ENCODE assay signal across 1 cellular context in the genomic region with DNA sequence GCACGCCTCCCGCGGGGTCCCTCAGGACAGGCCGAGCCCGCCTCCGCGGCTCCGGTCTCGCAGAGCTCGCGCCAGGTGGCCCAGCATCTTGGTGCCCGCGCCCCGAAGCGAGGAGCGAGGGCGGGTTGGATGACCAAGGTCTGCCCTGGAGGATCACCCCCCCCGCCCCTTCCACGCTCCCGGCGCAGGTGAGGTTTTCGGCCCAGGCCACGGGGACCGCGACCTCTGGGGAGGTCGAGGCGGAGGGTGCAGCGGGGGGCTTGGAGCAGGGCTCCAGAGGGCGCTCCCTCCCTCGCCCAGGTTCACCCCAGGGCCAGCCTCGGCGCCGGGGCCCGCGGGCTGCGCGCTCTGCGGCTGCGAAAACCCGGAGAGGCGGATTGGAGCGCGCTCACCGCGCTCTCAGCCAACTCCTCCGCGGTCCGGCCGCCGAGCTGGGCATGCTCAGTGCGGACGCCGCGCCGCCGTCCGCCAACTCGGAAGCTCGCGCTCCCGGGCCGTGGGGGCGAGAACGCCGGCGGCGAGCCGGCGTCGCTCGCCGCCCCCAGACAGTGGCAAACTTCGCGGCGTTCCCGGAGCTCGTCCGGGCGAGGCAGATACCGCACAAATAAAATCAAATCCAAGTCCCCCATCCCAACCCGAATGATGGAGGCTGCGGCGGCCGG.
TF ChIP-seq lines count a peak whose summit lies in the region.

Gene MED12L (plus strand): TSS at position 438 of the 662 bp plus-strand sequence. CDS start 1,263 bp downstream, outside the sequence.

TF ChIP-seq in HepG2, 621 proteins besides CTCF, POLR2A, EP300 and RAD21 (continues in another document):
- TF ChIP-seq, protein P1, sequence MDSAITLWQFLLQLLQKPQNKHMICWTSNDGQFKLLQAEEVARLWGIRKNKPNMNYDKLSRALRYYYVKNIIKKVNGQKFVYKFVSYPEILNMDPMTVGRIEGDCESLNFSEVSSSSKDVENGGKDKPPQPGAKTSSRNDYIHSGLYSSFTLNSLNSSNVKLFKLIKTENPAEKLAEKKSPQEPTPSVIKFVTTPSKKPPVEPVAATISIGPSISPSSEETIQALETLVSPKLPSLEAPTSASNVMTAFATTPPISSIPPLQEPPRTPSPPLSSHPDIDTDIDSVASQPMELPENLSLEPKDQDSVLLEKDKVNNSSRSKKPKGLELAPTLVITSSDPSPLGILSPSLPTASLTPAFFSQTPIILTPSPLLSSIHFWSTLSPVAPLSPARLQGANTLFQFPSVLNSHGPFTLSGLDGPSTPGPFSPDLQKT (CRISPR knock-in tag; IDR thresholded peaks at IDR 0.05; ENCODE audit: borderline replicate concordance), result no peak
- TF ChIP-seq ZZZ3 (CRISPR knock-in tag; IDR thresholded peaks at IDR 0.05; ENCODE audit: borderline replicate concordance) (no peak), TEAD2 (CRISPR knock-in tag; IDR thresholded peaks at IDR 0.05) (no peak), ZNF746 (CRISPR knock-in tag; IDR thresholded peaks at IDR 0.05) (no peak), CEBPG (CRISPR knock-in tag; IDR thresholded peaks at IDR 0.05) (no peak), ZNF138 (CRISPR knock-in tag; IDR thresholded peaks at IDR 0.05; ENCODE audit: low read depth) (no peak), ZBED4 (CRISPR knock-in tag; IDR thresholded peaks at IDR 0.05; ENCODE audit: borderline replicate concordance) (no peak; the same call in 1 of the 2 replicates), HDAC1 (CRISPR knock-in tag; IDR thresholded peaks at IDR 0.05) (no peak), PHB2 (IDR thresholded peaks at IDR 0.05; ENCODE audit: partially characterized antibody) (no peak), ZFP1 (CRISPR knock-in tag; IDR thresholded peaks at IDR 0.05) (no peak), TFDP2 (CRISPR knock-in tag; IDR thresholded peaks at IDR 0.05) (peak; percentile 83), DZIP1 (CRISPR knock-in tag; IDR thresholded peaks at IDR 0.05) (no peak), PITX1 (CRISPR knock-in tag; IDR thresholded peaks at IDR 0.05) (no peak), GATA4 (IDR thresholded peaks at IDR 0.05; ENCODE audit: borderline replicate concordance, low read depth) (no peak), HES4 (CRISPR knock-in tag; IDR thresholded peaks at IDR 0.05; ENCODE audit: borderline replicate concordance) (no peak), ZNF451 (CRISPR knock-in tag; IDR thresholded peaks at IDR 0.05) (no peak), MAFG (CRISPR knock-in tag; IDR thresholded peaks at IDR 0.05) (no peak), ZNF253 (CRISPR knock-in tag; IDR thresholded peaks at IDR 0.05; ENCODE audit: borderline replicate concordance) (no peak), ZNF34 (CRISPR knock-in tag; IDR thresholded peaks at IDR 0.05; ENCODE audit: borderline replicate concordance) (no peak), FOXK1 (CRISPR knock-in tag; IDR thresholded peaks at IDR 0.05; ENCODE audit: borderline replicate concordance, low read depth) (no peak), ARID3A (IDR thresholded peaks at IDR 0.05; ENCODE audit: low read depth, low read length) (no peak), RBM22 (optimal IDR thresholded peaks at IDR 0.05; ENCODE audit: low read length) (no peak), EHMT2 (IDR thresholded peaks at IDR 0.05; ENCODE audit: borderline replicate concordance, low read depth, low read length) (no peak), IRF2 (CRISPR knock-in tag; IDR thresholded peaks at IDR 0.05) (peak; percentile 29; the same call in 1 of the 2 replicates), SMC3 (IDR thresholded peaks at IDR 0.05; ENCODE audit: low read length) (no peak), STAG1 (CRISPR knock-in tag; IDR thresholded peaks at IDR 0.05) (0 out of 2 replicates have a peak, but pooled peaks have one; percentile 24), NKX3-1 (CRISPR knock-in tag; IDR thresholded peaks at IDR 0.05) (0 out of 2 replicates have a peak, but pooled peaks have one; percentile 43), ARNTL (CRISPR knock-in tag; IDR thresholded peaks at IDR 0.05) (no peak), ZHX2 (IDR thresholded peaks at IDR 0.05; ENCODE audit: low read depth) (no peak), ZHX2 (CRISPR knock-in tag; IDR thresholded peaks at IDR 0.05; ENCODE audit: borderline replicate concordance) (no peak)
- TF ChIP-seq, protein P2, sequence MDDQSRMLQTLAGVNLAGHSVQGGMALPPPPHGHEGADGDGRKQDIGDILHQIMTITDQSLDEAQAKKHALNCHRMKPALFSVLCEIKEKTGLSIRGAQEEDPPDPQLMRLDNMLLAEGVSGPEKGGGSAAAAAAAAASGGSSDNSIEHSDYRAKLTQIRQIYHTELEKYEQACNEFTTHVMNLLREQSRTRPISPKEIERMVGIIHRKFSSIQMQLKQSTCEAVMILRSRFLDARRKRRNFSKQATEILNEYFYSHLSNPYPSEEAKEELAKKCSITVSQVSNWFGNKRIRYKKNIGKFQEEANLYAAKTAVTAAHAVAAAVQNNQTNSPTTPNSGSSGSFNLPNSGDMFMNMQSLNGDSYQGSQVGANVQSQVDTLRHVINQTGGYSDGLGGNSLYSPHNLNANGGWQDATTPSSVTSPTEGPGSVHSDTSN (CRISPR knock-in tag; IDR thresholded peaks at IDR 0.05; ENCODE audit: borderline replicate concordance), result no peak
- TF ChIP-seq, protein P3, sequence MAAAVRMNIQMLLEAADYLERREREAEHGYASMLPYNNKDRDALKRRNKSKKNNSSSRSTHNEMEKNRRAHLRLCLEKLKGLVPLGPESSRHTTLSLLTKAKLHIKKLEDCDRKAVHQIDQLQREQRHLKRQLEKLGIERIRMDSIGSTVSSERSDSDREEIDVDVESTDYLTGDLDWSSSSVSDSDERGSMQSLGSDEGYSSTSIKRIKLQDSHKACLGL (CRISPR knock-in tag; IDR thresholded peaks at IDR 0.05), result peak; percentile 39; the same call in 1 of the 2 replicates
- TF ChIP-seq, protein P4, sequence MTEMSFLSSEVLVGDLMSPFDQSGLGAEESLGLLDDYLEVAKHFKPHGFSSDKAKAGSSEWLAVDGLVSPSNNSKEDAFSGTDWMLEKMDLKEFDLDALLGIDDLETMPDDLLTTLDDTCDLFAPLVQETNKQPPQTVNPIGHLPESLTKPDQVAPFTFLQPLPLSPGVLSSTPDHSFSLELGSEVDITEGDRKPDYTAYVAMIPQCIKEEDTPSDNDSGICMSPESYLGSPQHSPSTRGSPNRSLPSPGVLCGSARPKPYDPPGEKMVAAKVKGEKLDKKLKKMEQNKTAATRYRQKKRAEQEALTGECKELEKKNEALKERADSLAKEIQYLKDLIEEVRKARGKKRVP (CRISPR knock-in tag; IDR thresholded peaks at IDR 0.05), result 0 out of 4 replicates have a peak, but pooled peaks of 1 of the 2 experiments have one; percentile 29
- TF ChIP-seq, protein P5, sequence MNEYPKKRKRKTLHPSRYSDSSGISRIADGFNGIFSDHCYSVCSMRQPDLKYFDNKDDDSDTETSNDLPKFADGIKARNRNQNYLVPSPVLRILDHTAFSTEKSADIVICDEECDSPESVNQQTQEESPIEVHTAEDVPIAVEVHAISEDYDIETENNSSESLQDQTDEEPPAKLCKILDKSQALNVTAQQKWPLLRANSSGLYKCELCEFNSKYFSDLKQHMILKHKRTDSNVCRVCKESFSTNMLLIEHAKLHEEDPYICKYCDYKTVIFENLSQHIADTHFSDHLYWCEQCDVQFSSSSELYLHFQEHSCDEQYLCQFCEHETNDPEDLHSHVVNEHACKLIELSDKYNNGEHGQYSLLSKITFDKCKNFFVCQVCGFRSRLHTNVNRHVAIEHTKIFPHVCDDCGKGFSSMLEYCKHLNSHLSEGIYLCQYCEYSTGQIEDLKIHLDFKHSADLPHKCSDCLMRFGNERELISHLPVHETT (CRISPR knock-in tag; conservative IDR thresholded peaks at IDR 0.05), result no peak; the same call in 1 of the 2 replicates
